In the genomic region with DNA sequence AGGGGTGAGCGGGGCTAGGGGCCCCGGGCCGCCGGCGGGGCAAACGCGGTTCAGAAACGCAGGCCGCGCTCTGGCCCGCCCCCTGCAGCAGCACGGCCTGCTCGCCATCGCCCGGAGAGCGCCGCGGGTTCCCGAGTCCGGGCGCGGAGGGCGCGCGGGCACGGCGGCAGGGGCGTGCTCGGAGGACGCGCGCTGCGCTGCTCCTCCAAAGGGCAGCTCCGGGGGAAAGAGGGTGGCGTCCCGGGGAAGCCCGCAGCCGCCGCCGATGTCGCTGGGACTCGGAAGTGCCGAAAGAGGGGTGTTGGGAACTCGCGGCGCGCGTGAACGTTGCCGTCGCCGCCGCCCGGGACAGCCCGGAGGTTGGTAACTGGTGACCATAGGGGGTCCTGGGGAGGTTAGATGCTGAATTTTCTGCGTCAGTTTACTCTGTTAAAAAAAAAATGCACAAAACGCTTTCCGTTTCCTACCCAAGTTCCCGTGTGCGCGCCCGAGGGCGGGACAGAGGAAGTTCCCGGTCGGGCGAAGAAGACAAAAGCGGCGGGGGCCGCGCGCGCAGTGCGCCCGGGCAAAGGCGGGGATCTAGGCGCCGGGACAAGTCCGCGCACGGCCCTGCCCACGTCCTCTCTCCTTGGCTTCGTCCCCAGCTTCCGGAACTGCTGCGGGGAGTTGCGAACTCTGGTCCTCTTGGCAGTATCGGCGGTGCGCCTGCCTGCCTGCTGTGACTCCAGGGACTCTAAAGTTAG, we compare ENCODE assay signal across 1 cellular context.
A peak's percentile ranks its signal among the peaks of the same experiment; 100 is the strongest.
TF ChIP-seq lines count a peak whose summit lies in the region.

A gene (plus strand): TSS at position 157 of the 743 bp plus-strand sequence. CDS start 20,074 bp downstream, outside the sequence.

TF ChIP-seq in HEK293, 187 proteins besides CTCF, POLR2A, EP300 and RAD21 (continued from another document and continues in another):
- TF ChIP-seq ZNF791 (tag by site-specific recombination; IDR thresholded peaks at IDR 0.05), result no peak
- peak; percentile 87 for TF ChIP-seq ZBTB20 (tag by site-specific recombination; IDR thresholded peaks at IDR 0.05)
- TF ChIP-seq ZNF529 (tag by site-specific recombination; IDR thresholded peaks at IDR 0.05; ENCODE audit: insufficient replicate concordance), result no peak
- TF ChIP-seq SCRT1 (tag by site-specific recombination; IDR thresholded peaks at IDR 0.05; ENCODE audit: borderline replicate concordance), result no peak
- TF ChIP-seq, protein P1, sequence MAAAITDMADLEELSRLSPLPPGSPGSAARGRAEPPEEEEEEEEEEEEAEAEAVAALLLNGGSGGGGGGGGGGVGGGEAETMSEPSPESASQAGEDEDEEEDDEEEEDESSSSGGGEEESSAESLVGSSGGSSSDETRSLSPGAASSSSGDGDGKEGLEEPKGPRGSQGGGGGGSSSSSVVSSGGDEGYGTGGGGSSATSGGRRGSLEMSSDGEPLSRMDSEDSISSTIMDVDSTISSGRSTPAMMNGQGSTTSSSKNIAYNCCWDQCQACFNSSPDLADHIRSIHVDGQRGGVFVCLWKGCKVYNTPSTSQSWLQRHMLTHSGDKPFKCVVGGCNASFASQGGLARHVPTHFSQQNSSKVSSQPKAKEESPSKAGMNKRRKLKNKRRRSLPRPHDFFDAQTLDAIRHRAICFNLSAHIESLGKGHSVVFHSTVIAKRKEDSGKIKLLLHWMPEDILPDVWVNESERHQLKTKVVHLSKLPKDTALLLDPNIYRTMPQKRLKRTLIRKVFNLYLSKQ (tag by site-specific recombination; IDR thresholded peaks at IDR 0.05; ENCODE audit: borderline replicate concordance), result no peak
- no peak for TF ChIP-seq GLI4 (tag by site-specific recombination; IDR thresholded peaks at IDR 0.05)
- TF ChIP-seq KLF10 (tag by site-specific recombination; IDR thresholded peaks at IDR 0.05), result peak; percentile 45; the same call in 1 of the 2 replicates
- TF ChIP-seq, protein P2, sequence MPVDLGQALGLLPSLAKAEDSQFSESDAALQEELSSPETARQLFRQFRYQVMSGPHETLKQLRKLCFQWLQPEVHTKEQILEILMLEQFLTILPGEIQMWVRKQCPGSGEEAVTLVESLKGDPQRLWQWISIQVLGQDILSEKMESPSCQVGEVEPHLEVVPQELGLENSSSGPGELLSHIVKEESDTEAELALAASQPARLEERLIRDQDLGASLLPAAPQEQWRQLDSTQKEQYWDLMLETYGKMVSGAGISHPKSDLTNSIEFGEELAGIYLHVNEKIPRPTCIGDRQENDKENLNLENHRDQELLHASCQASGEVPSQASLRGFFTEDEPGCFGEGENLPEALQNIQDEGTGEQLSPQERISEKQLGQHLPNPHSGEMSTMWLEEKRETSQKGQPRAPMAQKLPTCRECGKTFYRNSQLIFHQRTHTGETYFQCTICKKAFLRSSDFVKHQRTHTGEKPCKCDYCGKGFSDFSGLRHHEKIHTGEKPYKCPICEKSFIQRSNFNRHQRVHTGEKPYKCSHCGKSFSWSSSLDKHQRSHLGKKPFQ (tag by site-specific recombination; IDR thresholded peaks at IDR 0.05), result no peak
- TF ChIP-seq ZNF140 (tag by site-specific recombination; IDR thresholded peaks at IDR 0.05), result no peak
- no peak for TF ChIP-seq PRDM1 (tag by site-specific recombination; IDR thresholded peaks at IDR 0.05)
- peak; percentile 74; the same call in 1 of the 2 replicates for TF ChIP-seq ZNF76 (tag by site-specific recombination; IDR thresholded peaks at IDR 0.05; ENCODE audit: borderline replicate concordance, low read depth)
- no peak for TF ChIP-seq ZNF223 (tag by site-specific recombination; IDR thresholded peaks at IDR 0.05)
- TF ChIP-seq, protein P3, sequence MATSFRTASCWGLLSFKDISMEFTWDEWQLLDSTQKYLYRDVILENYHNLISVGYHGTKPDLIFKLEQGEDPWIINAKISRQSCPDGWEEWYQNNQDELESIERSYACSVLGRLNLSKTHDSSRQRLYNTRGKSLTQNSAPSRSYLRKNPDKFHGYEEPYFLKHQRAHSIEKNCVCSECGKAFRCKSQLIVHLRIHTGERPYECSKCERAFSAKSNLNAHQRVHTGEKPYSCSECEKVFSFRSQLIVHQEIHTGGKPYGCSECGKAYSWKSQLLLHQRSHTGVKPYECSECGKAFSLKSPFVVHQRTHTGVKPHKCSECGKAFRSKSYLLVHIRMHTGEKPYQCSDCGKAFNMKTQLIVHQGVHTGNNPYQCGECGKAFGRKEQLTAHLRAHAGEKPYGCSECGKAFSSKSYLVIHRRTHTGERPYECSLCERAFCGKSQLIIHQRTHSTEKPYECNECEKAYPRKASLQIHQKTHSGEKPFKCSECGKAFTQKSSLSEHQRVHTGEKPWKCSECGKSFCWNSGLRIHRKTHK (tag by site-specific recombination; IDR thresholded peaks at IDR 0.05), result no peak
- TF ChIP-seq ZNF785 (tag by site-specific recombination; IDR thresholded peaks at IDR 0.05), result no peak
- no peak for TF ChIP-seq ZNF211 (tag by site-specific recombination; IDR thresholded peaks at IDR 0.05; ENCODE audit: low read depth)
- TF ChIP-seq, protein P4, sequence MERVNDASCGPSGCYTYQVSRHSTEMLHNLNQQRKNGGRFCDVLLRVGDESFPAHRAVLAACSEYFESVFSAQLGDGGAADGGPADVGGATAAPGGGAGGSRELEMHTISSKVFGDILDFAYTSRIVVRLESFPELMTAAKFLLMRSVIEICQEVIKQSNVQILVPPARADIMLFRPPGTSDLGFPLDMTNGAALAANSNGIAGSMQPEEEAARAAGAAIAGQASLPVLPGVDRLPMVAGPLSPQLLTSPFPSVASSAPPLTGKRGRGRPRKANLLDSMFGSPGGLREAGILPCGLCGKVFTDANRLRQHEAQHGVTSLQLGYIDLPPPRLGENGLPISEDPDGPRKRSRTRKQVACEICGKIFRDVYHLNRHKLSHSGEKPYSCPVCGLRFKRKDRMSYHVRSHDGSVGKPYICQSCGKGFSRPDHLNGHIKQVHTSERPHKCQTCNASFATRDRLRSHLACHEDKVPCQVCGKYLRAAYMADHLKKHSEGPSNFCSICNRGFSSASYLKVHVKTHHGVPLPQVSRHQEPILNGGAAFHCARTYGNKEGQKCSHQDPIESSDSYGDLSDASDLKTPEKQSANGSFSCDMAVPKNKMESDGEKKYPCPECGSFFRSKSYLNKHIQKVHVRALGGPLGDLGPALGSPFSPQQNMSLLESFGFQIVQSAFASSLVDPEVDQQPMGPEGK (tag by site-specific recombination; IDR thresholded peaks at IDR 0.05), result peak; percentile 82
- TF ChIP-seq, protein P5, sequence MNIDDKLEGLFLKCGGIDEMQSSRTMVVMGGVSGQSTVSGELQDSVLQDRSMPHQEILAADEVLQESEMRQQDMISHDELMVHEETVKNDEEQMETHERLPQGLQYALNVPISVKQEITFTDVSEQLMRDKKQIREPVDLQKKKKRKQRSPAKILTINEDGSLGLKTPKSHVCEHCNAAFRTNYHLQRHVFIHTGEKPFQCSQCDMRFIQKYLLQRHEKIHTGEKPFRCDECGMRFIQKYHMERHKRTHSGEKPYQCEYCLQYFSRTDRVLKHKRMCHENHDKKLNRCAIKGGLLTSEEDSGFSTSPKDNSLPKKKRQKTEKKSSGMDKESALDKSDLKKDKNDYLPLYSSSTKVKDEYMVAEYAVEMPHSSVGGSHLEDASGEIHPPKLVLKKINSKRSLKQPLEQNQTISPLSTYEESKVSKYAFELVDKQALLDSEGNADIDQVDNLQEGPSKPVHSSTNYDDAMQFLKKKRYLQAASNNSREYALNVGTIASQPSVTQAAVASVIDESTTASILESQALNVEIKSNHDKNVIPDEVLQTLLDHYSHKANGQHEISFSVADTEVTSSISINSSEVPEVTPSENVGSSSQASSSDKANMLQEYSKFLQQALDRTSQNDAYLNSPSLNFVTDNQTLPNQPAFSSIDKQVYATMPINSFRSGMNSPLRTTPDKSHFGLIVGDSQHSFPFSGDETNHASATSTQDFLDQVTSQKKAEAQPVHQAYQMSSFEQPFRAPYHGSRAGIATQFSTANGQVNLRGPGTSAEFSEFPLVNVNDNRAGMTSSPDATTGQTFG (tag by site-specific recombination; IDR thresholded peaks at IDR 0.05; ENCODE audit: borderline replicate concordance), result no peak
- no peak for TF ChIP-seq ZNF707 (tag by site-specific recombination; IDR thresholded peaks at IDR 0.05)
- no peak for TF ChIP-seq ZNF473 (tag by site-specific recombination; IDR thresholded peaks at IDR 0.05)
- TF ChIP-seq, protein P6, sequence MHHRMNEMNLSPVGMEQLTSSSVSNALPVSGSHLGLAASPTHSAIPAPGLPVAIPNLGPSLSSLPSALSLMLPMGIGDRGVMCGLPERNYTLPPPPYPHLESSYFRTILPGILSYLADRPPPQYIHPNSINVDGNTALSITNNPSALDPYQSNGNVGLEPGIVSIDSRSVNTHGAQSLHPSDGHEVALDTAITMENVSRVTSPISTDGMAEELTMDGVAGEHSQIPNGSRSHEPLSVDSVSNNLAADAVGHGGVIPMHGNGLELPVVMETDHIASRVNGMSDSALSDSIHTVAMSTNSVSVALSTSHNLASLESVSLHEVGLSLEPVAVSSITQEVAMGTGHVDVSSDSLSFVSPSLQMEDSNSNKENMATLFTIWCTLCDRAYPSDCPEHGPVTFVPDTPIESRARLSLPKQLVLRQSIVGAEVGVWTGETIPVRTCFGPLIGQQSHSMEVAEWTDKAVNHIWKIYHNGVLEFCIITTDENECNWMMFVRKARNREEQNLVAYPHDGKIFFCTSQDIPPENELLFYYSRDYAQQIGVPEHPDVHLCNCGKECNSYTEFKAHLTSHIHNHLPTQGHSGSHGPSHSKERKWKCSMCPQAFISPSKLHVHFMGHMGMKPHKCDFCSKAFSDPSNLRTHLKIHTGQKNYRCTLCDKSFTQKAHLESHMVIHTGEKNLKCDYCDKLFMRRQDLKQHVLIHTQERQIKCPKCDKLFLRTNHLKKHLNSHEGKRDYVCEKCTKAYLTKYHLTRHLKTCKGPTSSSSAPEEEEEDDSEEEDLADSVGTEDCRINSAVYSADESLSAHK (tag by site-specific recombination; IDR thresholded peaks at IDR 0.05), result no peak
- TF ChIP-seq, protein P7, sequence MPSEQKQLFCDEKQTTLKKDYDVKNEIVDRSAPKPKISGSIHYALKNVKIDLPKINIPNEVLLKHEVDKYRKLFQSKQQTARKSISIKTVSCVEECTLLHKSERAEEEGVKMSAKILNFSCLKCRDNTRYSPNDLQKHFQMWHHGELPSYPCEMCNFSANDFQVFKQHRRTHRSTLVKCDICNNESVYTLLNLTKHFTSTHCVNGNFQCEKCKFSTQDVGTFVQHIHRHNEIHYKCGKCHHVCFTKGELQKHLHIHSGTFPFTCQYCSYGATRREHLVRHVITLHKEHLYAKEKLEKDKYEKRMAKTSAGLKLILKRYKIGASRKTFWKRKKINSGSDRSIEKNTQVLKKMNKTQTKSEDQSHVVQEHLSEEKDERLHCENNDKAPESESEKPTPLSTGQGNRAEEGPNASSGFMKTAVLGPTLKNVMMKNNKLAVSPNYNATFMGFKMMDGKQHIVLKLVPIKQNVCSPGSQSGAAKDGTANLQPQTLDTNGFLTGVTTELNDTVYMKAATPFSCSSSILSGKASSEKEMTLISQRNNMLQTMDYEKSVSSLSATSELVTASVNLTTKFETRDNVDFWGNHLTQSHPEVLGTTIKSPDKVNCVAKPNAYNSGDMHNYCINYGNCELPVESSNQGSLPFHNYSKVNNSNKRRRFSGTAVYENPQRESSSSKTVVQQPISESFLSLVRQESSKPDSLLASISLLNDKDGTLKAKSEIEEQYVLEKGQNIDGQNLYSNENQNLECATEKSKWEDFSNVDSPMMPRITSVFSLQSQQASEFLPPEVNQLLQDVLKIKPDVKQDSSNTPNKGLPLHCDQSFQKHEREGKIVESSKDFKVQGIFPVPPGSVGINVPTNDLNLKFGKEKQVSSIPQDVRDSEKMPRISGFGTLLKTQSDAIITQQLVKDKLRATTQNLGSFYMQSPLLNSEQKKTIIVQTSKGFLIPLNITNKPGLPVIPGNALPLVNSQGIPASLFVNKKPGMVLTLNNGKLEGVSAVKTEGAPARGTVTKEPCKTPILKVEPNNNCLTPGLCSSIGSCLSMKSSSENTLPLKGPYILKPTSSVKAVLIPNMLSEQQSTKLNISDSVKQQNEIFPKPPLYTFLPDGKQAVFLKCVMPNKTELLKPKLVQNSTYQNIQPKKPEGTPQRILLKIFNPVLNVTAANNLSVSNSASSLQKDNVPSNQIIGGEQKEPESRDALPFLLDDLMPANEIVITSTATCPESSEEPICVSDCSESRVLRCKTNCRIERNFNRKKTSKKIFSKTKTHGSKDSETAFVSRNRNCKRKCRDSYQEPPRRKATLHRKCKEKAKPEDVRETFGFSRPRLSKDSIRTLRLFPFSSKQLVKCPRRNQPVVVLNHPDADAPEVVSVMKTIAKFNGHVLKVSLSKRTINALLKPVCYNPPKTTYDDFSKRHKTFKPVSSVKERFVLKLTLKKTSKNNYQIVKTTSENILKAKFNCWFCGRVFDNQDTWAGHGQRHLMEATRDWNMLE (tag by site-specific recombination; conservative IDR thresholded peaks at IDR 0.05; ENCODE audit: low read depth), result no peak
- TF ChIP-seq KLF8 (tag by site-specific recombination; IDR thresholded peaks at IDR 0.05), result peak; percentile 84
- TF ChIP-seq ZNF335 (tag by site-specific recombination; conservative IDR thresholded peaks at IDR 0.05), result 0 out of 2 replicates have a peak, but pooled peaks have one; percentile 19
- no peak for TF ChIP-seq ZNF843 (tag by site-specific recombination; IDR thresholded peaks at IDR 0.05)
- TF ChIP-seq ZNF221 (tag by site-specific recombination; IDR thresholded peaks at IDR 0.05; ENCODE audit: borderline replicate concordance), result no peak
- TF ChIP-seq ZNF560 (tag by site-specific recombination; IDR thresholded peaks at IDR 0.05; ENCODE audit: borderline replicate concordance), result no peak
- no peak; the same call in 1 of the 2 replicates for TF ChIP-seq ZBTB48 (tag by site-specific recombination; IDR thresholded peaks at IDR 0.05)
- TF ChIP-seq GLIS2 (tag by site-specific recombination; IDR thresholded peaks at IDR 0.05), result peak; percentile 41; the same call in 1 of the 2 replicates
- TF ChIP-seq ZFP41 (tag by site-specific recombination; IDR thresholded peaks at IDR 0.05; ENCODE audit: borderline replicate concordance), result no peak
- TF ChIP-seq MYNN (tag by site-specific recombination; IDR thresholded peaks at IDR 0.05; ENCODE audit: borderline replicate concordance), result no peak
- TF ChIP-seq KLF9 (tag by site-specific recombination; IDR thresholded peaks at IDR 0.05; ENCODE audit: low read depth), result 0 out of 2 replicates have a peak, but pooled peaks have one; percentile 43
- TF ChIP-seq, protein P8, sequence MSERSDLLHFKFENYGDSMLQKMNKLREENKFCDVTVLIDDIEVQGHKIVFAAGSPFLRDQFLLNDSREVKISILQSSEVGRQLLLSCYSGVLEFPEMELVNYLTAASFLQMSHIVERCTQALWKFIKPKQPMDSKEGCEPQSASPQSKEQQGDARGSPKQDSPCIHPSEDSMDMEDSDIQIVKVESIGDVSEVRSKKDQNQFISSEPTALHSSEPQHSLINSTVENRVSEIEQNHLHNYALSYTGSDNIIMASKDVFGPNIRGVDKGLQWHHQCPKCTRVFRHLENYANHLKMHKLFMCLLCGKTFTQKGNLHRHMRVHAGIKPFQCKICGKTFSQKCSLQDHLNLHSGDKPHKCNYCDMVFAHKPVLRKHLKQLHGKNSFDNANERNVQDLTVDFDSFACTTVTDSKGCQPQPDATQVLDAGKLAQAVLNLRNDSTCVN (tag by site-specific recombination; optimal IDR thresholded peaks at IDR 0.05), result peak; percentile 97
